In genomic region chr12:108104657-108105056, GRCh38 we compare ENCODE assay signal across 9 cellular contexts. TPM values are rescaled to one million over a fixed set of nuclear protein-coding genes. Genes with fewer than 3 reads are reported as not detected.
"Had no signal": no experiment of that assay in that cellular context is flagged by ENCODE, and none has a peak within 500 bp of the region (broad histone marks: within the 10 kb centered on the region; RNA-seq: fewer than 3 reads in every experiment).

No MANE protein-coding gene starts in this region.

- H3K4me3 Mint-ChIP-seq: GM23338, HFFc6, IgD-negative memory B cell had no signal

- H3K4me2 ChIP-seq: GM23338 had no signal

- ATAC-seq: GM23338, HCT116 had no signal

- H3K4me1 ChIP-seq: HAP-1 had no signal

- H3K4me3 ChIP-seq: GM23338, HAP-1 had no signal

- H3K9me3 ChIP-seq: HAP-1 had no signal

- H3K36me3 ChIP-seq: HAP-1 had no signal

- H3K9me3 Mint-ChIP-seq: GM23338 had no signal

- H3K36me3 Mint-ChIP-seq: IgD-negative memory B cell had no signal

- H2AFZ ChIP-seq: GM23338 had no signal

- H3K27ac ChIP-seq: HL-60 had no signal

- DNase-seq: H7, HFFc6, KG1 had no signal

- H3K27ac Mint-ChIP-seq: GM23338, HFFc6, IgD-negative memory B cell had no signal

RNA-seq across cellular contexts. Expression of gene WSCD2, which starts 24.4 kb away (rescaled TPM):
- total RNA-seq: HFFc6, HT1080 had no signal
